15 cellular contexts compared by ENCODE assay signal in genomic region chr19:27679399-27679798, GRCh38.
DNase-seq lines count a peak whose midpoint lies in the region; ATAC-seq and TF ChIP-seq lines count a peak whose summit lies in the region.
"Had no signal": no experiment of that assay in that cellular context is flagged by ENCODE, and none has a peak within 500 bp of the region (broad histone marks: within the 10 kb centered on the region; RNA-seq: fewer than 3 reads in every experiment).

No MANE protein-coding gene starts in this region.

- no peak overlapping the region for H2BK5ac ChIP-seq in H9 (ENCODE audit: insufficient read length, low read length)

- no peak overlapping the region for H3K18ac ChIP-seq in H9 (ENCODE audit: insufficient read length, low read depth, low read length)

- H3K4me1 ChIP-seq in H9 (ENCODE audit: insufficient read depth, low read length) (no peaks in the 10 kb centered on the region), RWPE2 (ENCODE audit: insufficient read depth, poor library complexity, severe bottlenecking) (no peaks in the 10 kb centered on the region), esophagus muscularis mucosa (peaks cover 0 to 21% (median 0%) of the 10 kb centered on the region in 4 donors), suprapubic skin (no peaks in the 10 kb centered on the region), upper lobe of right lung (no peaks in the 10 kb centered on the region)
- H3K4me1 ChIP-seq: HAP-1 had no signal

- H3T11ph ChIP-seq in H9 (ENCODE audit: low read length), result no peak overlapping the region

- no peak overlapping the region for H3K9ac ChIP-seq in H9 (ENCODE audit: extremely low read depth, insufficient read length, low read length)

- H3K27ac ChIP-seq in H9 (ENCODE audit: insufficient read length, low read depth, low read length), result no peak overlapping the region
- no peak overlapping the region for H3K27ac ChIP-seq in RWPE2 (ENCODE audit: poor library complexity, severe bottlenecking)
- H3K27ac ChIP-seq in esophagus muscularis mucosa (replicated peaks in 1 of 4), result no peak overlapping the region
- no peak overlapping the region for H3K27ac ChIP-seq in suprapubic skin
- no peak overlapping the region for H3K27ac ChIP-seq in upper lobe of right lung

- TF ChIP-seq POLR2A in esophagus muscularis mucosa (IDR thresholded peaks at IDR 0.05; ENCODE audit: low read depth) (no peak), suprapubic skin (IDR thresholded peaks at IDR 0.05) (no peak)

- H3K23me2 ChIP-seq in H9 (ENCODE audit: insufficient read length, low read depth, low read length, poor library complexity, severe bottlenecking), result no peaks in the 10 kb centered on the region

- no peak overlapping the region for H3K56ac ChIP-seq in H9 (ENCODE audit: insufficient read length, low read depth, low read length)

- WGBS in H9 (ENCODE audit: extremely low coverage, insufficient read length, low lambda C conversion rate), result no CpG with 5 or more reads among the region's 8 CpGs
- WGBS in esophagus muscularis mucosa, result no CpG with 5 or more reads among the region's 8 CpGs
- WGBS in suprapubic skin, result 78% methylated on average over 2 of the region's 8 CpGs

- H2BK120ac ChIP-seq in H9 (ENCODE audit: low read depth, low read length, poor library complexity, severe bottlenecking), result no peak overlapping the region

- no TSS peak for BruUV-seq in Calu3 (replicated peaks; lab: Mats Ljungman, UMichigan)

- H3K4ac ChIP-seq in H9 (ENCODE audit: low read depth, low read length), result no peak overlapping the region

- no peak overlapping the region for H4K8ac ChIP-seq in H9 (replicated peaks; ENCODE audit: insufficient read length, low read depth, low read length)

- H3K14ac ChIP-seq in H9 (ENCODE audit: insufficient read depth, low read length), result no peak overlapping the region

- no peak overlapping the region for H3K4me3 Mint-ChIP-seq in H9
- H3K4me3 Mint-ChIP-seq in Calu3 (ENCODE audit: low read depth, unreplicated experiment), result no peak overlapping the region
- H3K4me3 Mint-ChIP-seq: CD4-positive, alpha-beta memory T cell; GM23338; HFFc6 had no signal

- H3K36me3 ChIP-seq in RWPE2 (ENCODE audit: low read depth) (no peaks in the 10 kb centered on the region), esophagus muscularis mucosa (no peaks in the 10 kb centered on the region), suprapubic skin (no peaks in the 10 kb centered on the region), upper lobe of right lung (no peaks in the 10 kb centered on the region)
- H3K36me3 ChIP-seq: HAP-1 had no signal

- H3K27ac Mint-ChIP-seq in H9 (no peak overlapping the region), Calu3 (ENCODE audit: unreplicated experiment) (no peak overlapping the region)
- H3K27ac Mint-ChIP-seq: CD4-positive, alpha-beta memory T cell; GM23338; HFFc6 had no signal

- CTCF ChIA-PET in Calu3 (lab: Charles Lee), result no interaction called here

- H4K20me1 ChIP-seq in H9 (ENCODE audit: control insufficient read depth, insufficient read depth, insufficient read length), result no peaks in the 10 kb centered on the region

- no peak overlapping the region for H2AK5ac ChIP-seq in H9 (ENCODE audit: insufficient read length, low read length)

- peaks cover 2% of the 10 kb centered on the region for H3K27me3 Mint-ChIP-seq in H9 (ENCODE audit: low read depth)
- no peaks in the 10 kb centered on the region for H3K27me3 Mint-ChIP-seq in Calu3 (ENCODE audit: unreplicated experiment)
- H3K27me3 Mint-ChIP-seq: CD4-positive, alpha-beta memory T cell had no signal

- H4K5ac ChIP-seq in H9 (ENCODE audit: insufficient read length, low read depth, low read length), result no peak overlapping the region

- DNase-seq in H9 (peak; percentile 1), RWPE2 (ENCODE audit: low spot score) (peak; percentile 19), esophagus muscularis mucosa (ENCODE audit: extremely low spot score) (peak; percentile 55), suprapubic skin (ENCODE audit: low spot score in 2 of 2) (peak; percentile 14 to 53), Calu3 (no peak), upper lobe of right lung (no peak)
- DNase-seq: C1 segment of cervical spinal cord; CD4-positive, alpha-beta memory T cell; COR-L47; DMS153; DND-41; HFFc6 had no signal

- H3K4me2 ChIP-seq in H9 (ENCODE audit: insufficient read depth, insufficient read length, low read length), result no peak overlapping the region
- H3K4me2 ChIP-seq: GM23338 had no signal

- H3K4me1 Mint-ChIP-seq in H9 (no peaks in the 10 kb centered on the region), Calu3 (ENCODE audit: low read depth, unreplicated experiment) (no peaks in the 10 kb centered on the region)
- H3K4me1 Mint-ChIP-seq: CD4-positive, alpha-beta memory T cell; GM23338 had no signal

- H2BK15ac ChIP-seq in H9 (ENCODE audit: low read depth, low read length), result no peak overlapping the region

- TF ChIP-seq CTCF in H9 (conservative IDR thresholded peaks at IDR 0.05) (no peak), RWPE2 (IDR thresholded peaks at IDR 0.05; ENCODE audit: poor library complexity, severe bottlenecking) (no peak), esophagus muscularis mucosa (IDR thresholded peaks at IDR 0.05) (no peak), suprapubic skin (IDR thresholded peaks at IDR 0.05) (no peak), Calu3 (IDR thresholded peaks at IDR 0.05; ENCODE audit: unreplicated experiment) (no peak), upper lobe of right lung (IDR thresholded peaks at IDR 0.05) (no peak)

- no peaks in the 10 kb centered on the region for H3K79me2 ChIP-seq in H9 (ENCODE audit: insufficient read depth, low read length)

- no peak overlapping the region for H2AFZ ChIP-seq in H9 (ENCODE audit: low read length)
- H2AFZ ChIP-seq: GM23338 had no signal

- H3K9me3 ChIP-seq in H9 (ENCODE audit: control insufficient read depth, low read depth, low read length), result peaks cover 89% of the 10 kb centered on the region
- peaks cover 2% of the 10 kb centered on the region for H3K9me3 ChIP-seq in RWPE2 (ENCODE audit: severe bottlenecking)
- H3K9me3 ChIP-seq in esophagus muscularis mucosa, result peaks cover 0 to 15% (median 2%) of the 10 kb centered on the region in 4 donors
- peaks cover 12% of the 10 kb centered on the region for H3K9me3 ChIP-seq in suprapubic skin
- H3K9me3 ChIP-seq in upper lobe of right lung, result peaks cover 6% of the 10 kb centered on the region

- no peak overlapping the region for H2BK20ac ChIP-seq in H9 (ENCODE audit: low read depth, low read length, poor library complexity, severe bottlenecking)

- no peaks in the 10 kb centered on the region for H3K79me1 ChIP-seq in H9 (ENCODE audit: insufficient read depth, low read depth, low read length, poor library complexity, severe bottlenecking)

- H3K27me3 ChIP-seq in H9 (ENCODE audit: insufficient read depth, low read length), result no peaks in the 10 kb centered on the region
- no peaks in the 10 kb centered on the region for H3K27me3 ChIP-seq in RWPE2 (ENCODE audit: insufficient read depth, poor library complexity, severe bottlenecking)
- no peaks in the 10 kb centered on the region for H3K27me3 ChIP-seq in esophagus muscularis mucosa
- H3K27me3 ChIP-seq in suprapubic skin, result no peaks in the 10 kb centered on the region
- no peaks in the 10 kb centered on the region for H3K27me3 ChIP-seq in upper lobe of right lung

- ATAC-seq in RWPE2 (ENCODE audit: low read depth) (no peak), GM21717 (IDR thresholded peaks at IDR 0.05; ENCODE audit: unreplicated experiment) (no peak), upper lobe of right lung (no peak)
- ATAC-seq: GM23338 had no signal

- H3K36me3 Mint-ChIP-seq in H9 (ENCODE audit: insufficient read depth in 1 of 3, low read depth in 3 of 3) (peaks cover 4 to 37% (median 20%) of the 10 kb centered on the region in 3 experiments; a peak in 6 of 7 replicates), Calu3 (ENCODE audit: insufficient read depth, unreplicated experiment) (no peaks in the 10 kb centered on the region)
- H3K36me3 Mint-ChIP-seq: CD4-positive, alpha-beta memory T cell had no signal

- H3K4me3 ChIP-seq in RWPE2 (ENCODE audit: severe bottlenecking) (no peak overlapping the region), esophagus muscularis mucosa (no peak overlapping the region), suprapubic skin (no peak overlapping the region), upper lobe of right lung (no peak overlapping the region)
- H3K4me3 ChIP-seq: GM23338, HAP-1 had no signal

- intact Hi-C loops in esophagus muscularis mucosa (cut with DNase I), result no loop called here
- intact Hi-C loops in Calu3 (cut with micrococcal nuclease; ENCODE audit: unreplicated experiment), result no loop called here
- intact Hi-C loops in upper lobe of right lung (cut with DNase I), result no loop called here

- H4K91ac ChIP-seq in H9 (ENCODE audit: insufficient read length, low read depth, low read length), result no peak overlapping the region

- no peak for TF ChIP-seq EP300 in esophagus muscularis mucosa (IDR thresholded peaks at IDR 0.05)
- TF ChIP-seq EP300 in suprapubic skin (IDR thresholded peaks at IDR 0.05), result no peak

- peaks cover 79 to 84% of the 10 kb centered on the region in 2 experiments for H3K9me3 Mint-ChIP-seq in H9
- peaks cover 7% of the 10 kb centered on the region for H3K9me3 Mint-ChIP-seq in Calu3 (ENCODE audit: low read depth, unreplicated experiment)

- H2BK12ac ChIP-seq in H9 (ENCODE audit: insufficient read length, low read depth, low read length), result no peak overlapping the region

- H3K23ac ChIP-seq in H9 (ENCODE audit: insufficient read length, low read depth, low read length), result no peak overlapping the region

Comparison
In these comparisons a context has a peak if more than half of its experiments do, and no peak if none do; other contexts are left out.
1. DNase-seq: peak in H9 (single experiment), RWPE2 (single experiment), esophagus muscularis mucosa (single experiment) and suprapubic skin (2 of 2); none in Calu3 (single experiment) and upper lobe of right lung (single experiment).